14 cellular contexts compared by ENCODE assay signal in genomic region chr2:190837417-190837816, GRCh38. TPM values are rescaled to one million over a fixed set of nuclear protein-coding genes. Genes with fewer than 3 reads are reported as not detected.
DNase-seq lines count a peak whose midpoint lies in the region; ATAC-seq and TF ChIP-seq lines count a peak whose summit lies in the region.
"Had no signal": no experiment of that assay in that cellular context is flagged by ENCODE, and none has a peak within 500 bp of the region (broad histone marks: within the 10 kb centered on the region; RNA-seq: fewer than 3 reads in every experiment).

No MANE protein-coding gene starts in this region.

- in situ Hi-C loops in Caki2 (cut with HindIII; ENCODE audit: low pct_unique_long_range_greater_than_20kb, low sequenced_read_pairs) = no loop called here

- H3K9me3 ChIP-seq in heart right ventricle = no peaks in the 10 kb centered on the region

- H3K4me3 ChIP-seq in cardiac fibroblast (replicated peaks in 1 of 2; ENCODE audit: low read depth in 2 of 2, low read length in 2 of 2) = no peak overlapping the region
- H3K4me3 ChIP-seq in heart right ventricle = no peak overlapping the region

- H3K27ac ChIP-seq in heart right ventricle = no peak overlapping the region

- peaks cover 0 to 16% (median 3%) of the 10 kb centered on the region in 9 donors for H3K4me1 ChIP-seq in heart right ventricle

- peak; percentile 82 for DNase-seq in Caki2 (ENCODE audit: low read depth)
- peak; percentile 73 for DNase-seq in NCI-H226
- peak; percentile 51 to 64 for DNase-seq in cardiac fibroblast (ENCODE audit: low read depth in 2 of 2)
- peak; percentile 69 for DNase-seq in myocyte (ENCODE audit: low read depth)
- DNase-seq in HUDEP-2 (lab: John Stamatoyannopoulos, UW; ENCODE audit: unreplicated experiment in 76 of 76) = no peak
- no peak for DNase-seq in Calu3
- DNase-seq in heart right ventricle = no peak
- DNase-seq in posterior cingulate gyrus = no peak
- DNase-seq: activated CD4-positive, alpha-beta T cell treated with anti-CD3 and anti-CD28 coated beads, Interleukin-2, amount 10 ng/mL, durations not matched to agents 7 days and 5 days; CD4-positive, CD25-positive, alpha-beta regulatory T cell; central memory CD4-positive, alpha-beta T cell; MV-4-11; NCI-H774 had no signal

- no peaks in the 10 kb centered on the region for H3K27me3 Mint-ChIP-seq in Calu3 (ENCODE audit: unreplicated experiment)
- H3K27me3 Mint-ChIP-seq: activated CD4-positive, alpha-beta T cell treated with anti-CD3 and anti-CD28 coated beads, Interleukin-2, amount 10 ng/mL, durations not matched to agents 7 days and 5 days had no signal

- H3K4me1 Mint-ChIP-seq in Calu3 (ENCODE audit: low read depth, unreplicated experiment) = peaks cover 29% of the 10 kb centered on the region
- H3K4me1 Mint-ChIP-seq: activated CD4-positive, alpha-beta T cell treated with anti-CD3 and anti-CD28 coated beads, Interleukin-2, amount 10 ng/mL, durations not matched to agents 7 days and 5 days had no signal

- CTCF ChIA-PET in Calu3 (lab: Charles Lee) = interaction anchor here (0.9 kb wide), 1 partner anchor 10 kb away, joined by 4 read pairs; no protein-coding TSS in a partner anchor

- H3K4me3 Mint-ChIP-seq in Calu3 (ENCODE audit: low read depth, unreplicated experiment) = no peak overlapping the region
- H3K4me3 Mint-ChIP-seq: activated CD4-positive, alpha-beta T cell treated with anti-CD3 and anti-CD28 coated beads, Interleukin-2, amount 10 ng/mL, durations not matched to agents 7 days and 5 days; activated T-helper 17 cell treated with anti-CD3 and anti-CD28 coated beads, Interleukin-2, amount 50 U/mL, for 72 hours; CD4-positive, CD25-positive, alpha-beta regulatory T cell had no signal

- intact Hi-C loops in Calu3 (cut with micrococcal nuclease; ENCODE audit: unreplicated experiment) (no loop called here), heart right ventricle (cut with DNase I) (no loop called here), posterior cingulate gyrus (cut with DNase I) (no loop called here)

- H3K27ac Mint-ChIP-seq in Calu3 (ENCODE audit: unreplicated experiment) = no peak overlapping the region
- H3K27ac Mint-ChIP-seq: activated CD4-positive, alpha-beta T cell treated with anti-CD3 and anti-CD28 coated beads, Interleukin-2, amount 10 ng/mL, durations not matched to agents 7 days and 5 days; CD4-positive, CD25-positive, alpha-beta regulatory T cell had no signal

- no peaks in the 10 kb centered on the region for H3K36me3 Mint-ChIP-seq in Calu3 (ENCODE audit: insufficient read depth, unreplicated experiment)

- H3K36me3 ChIP-seq in heart right ventricle = no peaks in the 10 kb centered on the region

- TF ChIP-seq CTCF in cardiac fibroblast (IDR thresholded peaks at IDR 0.05; ENCODE audit: low read depth, low read length) (no peak), Calu3 (IDR thresholded peaks at IDR 0.05; ENCODE audit: unreplicated experiment) (no peak), heart right ventricle (IDR thresholded peaks at IDR 0.05) (no peak)

- peaks cover 2% of the 10 kb centered on the region for H3K9me3 Mint-ChIP-seq in Calu3 (ENCODE audit: low read depth, unreplicated experiment)
- H3K9me3 Mint-ChIP-seq: activated CD4-positive, alpha-beta T cell treated with anti-CD3 and anti-CD28 coated beads, Interleukin-2, amount 10 ng/mL, durations not matched to agents 7 days and 5 days; activated T-helper 17 cell treated with anti-CD3 and anti-CD28 coated beads, Interleukin-2, amount 50 U/mL, for 72 hours; CD4-positive, CD25-positive, alpha-beta regulatory T cell had no signal

- BruUV-seq in Calu3 (replicated peaks; lab: Mats Ljungman, UMichigan) = no TSS peak

- ATAC-seq in heart right ventricle = no peak
- ATAC-seq: activated T-helper 17 cell treated with anti-CD3 and anti-CD28 coated beads, Interleukin-2, amount 50 U/mL, for 72 hours had no signal

- no peaks in the 10 kb centered on the region for H3K27me3 ChIP-seq in heart right ventricle

RNA-seq across cellular contexts. Expression of gene GLS, which starts 43.2 kb away (rescaled TPM):
- total RNA-seq in Caki2 (2014; rRNA removed; shearing (Covaris generic); ENCODE audit: low replicate concordance) = 270 and 324 TPM in 2 replicates
- total RNA-seq in myocyte (229 and 252 TPM in 2 replicates), Calu3 (2022) (110 and 115 TPM in 2 replicates), heart right ventricle (10 to 100 TPM; 40.8 to 73.5 (median 59.2) TPM)
- polyA plus RNA-seq in myocyte (2012) = 210 TPM
- polyA plus RNA-seq in heart right ventricle = 10 to 100 TPM; 17.1 to 29.4 TPM

Comparison
In these comparisons a context has a peak if more than half of its experiments do, and no peak if none do; other contexts are left out.
1. DNase-seq: peak in Caki2 (single experiment), NCI-H226 (single experiment), cardiac fibroblast (2 of 2) and myocyte (single experiment); none in HUDEP-2 (0 of 76), Calu3 (single experiment), heart right ventricle (0 of 2) and posterior cingulate gyrus (0 of 10).